9 cellular contexts compared by ENCODE assay signal in the genomic region with DNA sequence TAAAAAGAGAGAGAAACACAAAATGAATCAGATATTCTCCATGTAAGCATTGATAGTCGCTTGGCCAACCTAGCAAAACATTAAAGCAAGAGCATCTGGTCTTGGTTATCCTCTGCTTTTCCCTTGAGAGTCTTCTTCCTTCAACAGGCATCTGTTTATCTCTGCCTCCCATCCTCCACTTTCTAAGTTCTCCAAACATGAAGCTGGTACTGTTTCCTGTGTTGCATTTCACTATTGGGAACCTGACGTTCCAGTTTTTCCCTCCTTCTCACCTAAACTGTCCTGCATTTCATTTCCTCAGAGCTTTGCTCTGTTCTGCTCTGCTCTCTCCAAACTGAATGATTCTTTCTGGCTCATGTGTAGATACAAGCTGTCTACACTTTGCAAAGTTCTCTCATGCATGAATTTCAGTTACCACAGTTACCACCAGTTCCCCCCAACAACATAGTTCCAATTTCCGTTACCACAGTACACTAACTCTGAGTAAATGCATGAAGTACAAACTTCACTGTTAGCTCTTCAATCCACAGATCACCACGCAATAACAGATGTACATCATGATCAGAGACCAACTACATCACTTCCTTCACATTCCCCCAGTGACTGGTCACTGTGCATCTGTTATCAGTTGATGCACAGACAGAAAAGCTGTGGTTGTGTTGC.
DNase-seq lines count a peak whose midpoint lies in the region; ATAC-seq and TF ChIP-seq lines count a peak whose summit lies in the region.
"Had no signal": no experiment of that assay in that cellular context is flagged by ENCODE, and none has a peak within 500 bp of the region (broad histone marks: within the 10 kb centered on the region; RNA-seq: fewer than 3 reads in every experiment).

No MANE protein-coding gene starts in this region.

- ATAC-seq in GM18502 (IDR thresholded peaks at IDR 0.05; ENCODE audit: poor library complexity, unreplicated experiment) (peak; percentile 99), GM21529 (IDR thresholded peaks at IDR 0.05; ENCODE audit: unreplicated experiment) (peak; percentile 97), HG03565 (IDR thresholded peaks at IDR 0.05; ENCODE audit: unreplicated experiment) (peak; percentile 98)

- peaks cover 19% of the 10 kb centered on the region for H3K4me1 ChIP-seq in left ventricle myocardium inferior

- H3K4me3 ChIP-seq in left ventricle myocardium inferior, result no peak overlapping the region

- no peaks in the 10 kb centered on the region for H3K27me3 ChIP-seq in left ventricle myocardium inferior (ENCODE audit: low read depth)

- H3K27ac ChIP-seq in left ventricle myocardium inferior (replicated peaks), result peak overlapping the region; percentile 30
- H3K27ac ChIP-seq in caudate nucleus (ENCODE audit: low read depth, low read length), result no peak overlapping the region

- H3K36me3 ChIP-seq in left ventricle myocardium inferior, result no peaks in the 10 kb centered on the region

- no peak for TF ChIP-seq CTCF in left ventricle myocardium inferior (IDR thresholded peaks at IDR 0.05; ENCODE audit: borderline replicate concordance)

- H3K9me3 ChIP-seq in left ventricle myocardium inferior (replicated peaks), result no peaks in the 10 kb centered on the region

- DNase-seq in left ventricle myocardium inferior (no peak), NCI-H1092 treated with DMSO at 0.1 percent for 48 hours (lab: John Stamatoyannopoulos, UW) (no peak), caudate nucleus (lab: John Stamatoyannopoulos, UW) (no peak), pons (ENCODE audit: low spot score) (no peak), DMS153 (lab: John Stamatoyannopoulos, UW) (no peak)
- DNase-seq: H9 had no signal

- intact Hi-C loops in left ventricle myocardium inferior (cut with micrococcal nuclease), result no loop called here
